In genomic region chr4:54743562-54743961, GRCh38 we compare ENCODE assay signal across 31 cellular contexts.
DNase-seq lines count a peak whose midpoint lies in the region; ATAC-seq and TF ChIP-seq lines count a peak whose summit lies in the region.
"Had no signal": no experiment of that assay in that cellular context is flagged by ENCODE, and none has a peak within 500 bp of the region (broad histone marks: within the 10 kb centered on the region; RNA-seq: fewer than 3 reads in every experiment).

No MANE protein-coding gene starts in this region.

- TF ChIP-seq CTCF in left lung (IDR thresholded peaks at IDR 0.05) (no peak), neutrophil (IDR thresholded peaks at IDR 0.05) (no peak)

- H3K4me1 ChIP-seq in left lung, result no peaks in the 10 kb centered on the region
- H3K4me1 ChIP-seq in neutrophil (ENCODE audit: control insufficient read depth in 1 of 2, insufficient read depth in 1 of 2, low read depth in 1 of 2, low read length in 1 of 2), result peaks cover 6 to 19% of the 10 kb centered on the region in 2 experiments
- H3K4me1 ChIP-seq: A549, BE2C, Caco-2 had no signal

- H3K27me3 ChIP-seq in left lung (no peaks in the 10 kb centered on the region), neutrophil (no peaks in the 10 kb centered on the region)
- H3K27me3 ChIP-seq: BE2C; BLaER1; BLaER1 treated with 17β-estradiol and CSF1 and Interleukin-3, amounts not matched to agents 10 nM and 100 nM had no signal

- ATAC-seq in left lung (peak; percentile 67), GM19463 (IDR thresholded peaks at IDR 0.05; ENCODE audit: unreplicated experiment) (no peak)
- ATAC-seq: A549; CD8-positive, alpha-beta T cell had no signal

- H3K27ac ChIP-seq in left lung (no peak overlapping the region), neutrophil (peak overlapping the region; percentile 41)
- H3K27ac ChIP-seq: 22Rv1; A549; BLaER1; BLaER1 treated with 17β-estradiol and CSF1 and Interleukin-3, amounts not matched to agents 10 nM and 100 nM; C4-2B had no signal

- no peaks in the 10 kb centered on the region for H3K9me3 ChIP-seq in left lung
- no peaks in the 10 kb centered on the region for H3K9me3 ChIP-seq in neutrophil
- H3K9me3 ChIP-seq: A549, BE2C, Caco-2 had no signal

- intact Hi-C loops in left lung (cut with DNase I), result no loop called here

- H3K36me3 ChIP-seq in left lung, result no peaks in the 10 kb centered on the region
- H3K36me3 ChIP-seq in neutrophil, result no peaks in the 10 kb centered on the region
- H3K36me3 ChIP-seq: BE2C had no signal

- no peak overlapping the region for H3K4me3 ChIP-seq in left lung
- no peak overlapping the region for H3K4me3 ChIP-seq in neutrophil (ENCODE audit: low read depth in 1 of 2, low read length in 1 of 2)
- H3K4me3 ChIP-seq: A549; BLaER1; BLaER1 treated with 17β-estradiol and CSF1 and Interleukin-3, amounts not matched to agents 10 nM and 100 nM had no signal

- DNase-seq in foreskin melanocyte, result peak; percentile 72
- DNase-seq in left lung, result no peak
- DNase-seq in HK-2 (ENCODE audit: unreplicated experiment), result no peak
- DNase-seq in hypothalamus (lab: John Stamatoyannopoulos, UW), result no peak
- DNase-seq: 8988T; ACHN; AML-193; BE2C; C1 segment of cervical spinal cord; Caco-2; Calu3; CD4-positive, alpha-beta memory T cell; CD4-positive, alpha-beta T cell; CD4-positive, CD25-positive, alpha-beta regulatory T cell; CD8-positive, alpha-beta memory T cell; CD8-positive, alpha-beta T cell; COR-L47; DMS 273 treated with DMSO at 0.1 percent for 48 hours; DMS153; DMS53; DMS79; DMS79 treated with DMSO at 0.1 percent for 48 hours; DND-41; EL had no signal
